In genomic region chr17:50837286-50837979, GRCh38 we compare ENCODE assay signal across 1 cellular context.
TF ChIP-seq lines count a peak whose summit lies in the region.

No MANE protein-coding gene starts in this region.

TF ChIP-seq in H1, 55 proteins besides CTCF, POLR2A, EP300 and RAD21:
- no peak for TF ChIP-seq CREB1 (IDR thresholded peaks at IDR 0.05)
- no peak for TF ChIP-seq SP1 (IDR thresholded peaks at IDR 0.05; ENCODE audit: low read depth, low read length)
- no peak for TF ChIP-seq HDAC6 (IDR thresholded peaks at IDR 0.05; ENCODE audit: low read depth, low read length)
- no peak for TF ChIP-seq KDM1A (IDR thresholded peaks at IDR 0.05; ENCODE audit: borderline replicate concordance, low read length)
- no peak for TF ChIP-seq NRF1 (IDR thresholded peaks at IDR 0.05; ENCODE audit: low read depth, low read length)
- no peak for TF ChIP-seq GTF2F1 (IDR thresholded peaks at IDR 0.05; ENCODE audit: borderline replicate concordance, low read depth, low read length)
- no peak for TF ChIP-seq CHD7 (IDR thresholded peaks at IDR 0.05; ENCODE audit: insufficient replicate concordance, low read length)
- TF ChIP-seq ATF2 (IDR thresholded peaks at IDR 0.05; ENCODE audit: low read length), result no peak
- no peak for TF ChIP-seq SAP30 (IDR thresholded peaks at IDR 0.05; ENCODE audit: insufficient read depth, insufficient replicate concordance, low read length)
- TF ChIP-seq CHD1 (IDR thresholded peaks at IDR 0.05; ENCODE audit: low read depth, low read length), result no peak
- no peak for TF ChIP-seq JUND (IDR thresholded peaks at IDR 0.05; ENCODE audit: low read length)
- no peak for TF ChIP-seq TBP (IDR thresholded peaks at IDR 0.05; ENCODE audit: low read depth, low read length)
- no peak for TF ChIP-seq HDAC2 (IDR thresholded peaks at IDR 0.05; ENCODE audit: borderline replicate concordance in 1 of 2, low read depth in 2 of 2, low read length in 2 of 2)
- TF ChIP-seq RNF2 (IDR thresholded peaks at IDR 0.05; ENCODE audit: borderline replicate concordance, low read depth, low read length, missing control alignments, poor library complexity, severe bottlenecking), result no peak
